8 cellular contexts compared by ENCODE assay signal in genomic region chr4:77095101-77095826, GRCh38. TPM values are rescaled to one million over a fixed set of nuclear protein-coding genes. Genes with fewer than 3 reads are reported as not detected.
DNase-seq lines count a peak whose midpoint lies in the region; ATAC-seq lines count a peak whose summit lies in the region.

No MANE protein-coding gene starts in this region.

- H3K4me1 ChIP-seq in ACC112 (ENCODE audit: control insufficient read depth, insufficient read depth, low read length, unreplicated experiment) = peaks cover 16% of the 10 kb centered on the region

- H3K36me3 ChIP-seq in ACC112 (ENCODE audit: insufficient read depth, low read length) = no peaks in the 10 kb centered on the region

- peak overlapping the region; percentile 47 for H2AFZ ChIP-seq in ACC112 (ENCODE audit: low read length, unreplicated experiment)

- DNase-seq in NCI-H2107 (lab: John Stamatoyannopoulos, UW) (peak; percentile 13), left colon (peak; percentile 77 to 86)
- peak; percentile 40 to 58 (median 54) for DNase-seq in activated CD4-positive, CD25-positive, alpha-beta regulatory T cell (lab: John Stamatoyannopoulos, UW)
- DNase-seq in central memory CD4-positive, alpha-beta T cell = peak; percentile 58
- peak; percentile 62 to 65 for DNase-seq in stimulated activated CD4-positive, alpha-beta T cell treated with anti-CD3 and anti-CD28 coated beads, Interleukin-4, amount 100 ng/mL, for 4 hours

- intact Hi-C loops in left colon (cut with DNase I, micrococcal nuclease) = loop anchor here in 1 of 2 donors (5.0 to 10.0 kb wide), 2 partner anchors 50 to 107 kb away; no protein-coding TSS in a partner anchor

- no peaks in the 10 kb centered on the region for H3K79me2 ChIP-seq in ACC112 (ENCODE audit: control insufficient read depth, insufficient read depth, low read length, unreplicated experiment)

- H3K27ac ChIP-seq in ACC112 (ENCODE audit: low read depth, low read length) = no peak overlapping the region

- H3K27me3 ChIP-seq in ACC112 (ENCODE audit: insufficient read depth, low read length) = no peaks in the 10 kb centered on the region

- ATAC-seq in GM18519 (IDR thresholded peaks at IDR 0.05; ENCODE audit: low FRiP score, unreplicated experiment) (peak; percentile 98), HG03025 (IDR thresholded peaks at IDR 0.05; ENCODE audit: low FRiP score, unreplicated experiment) (peak; percentile 97), left colon (peak; percentile 99)

- no peak overlapping the region for H3K4me3 ChIP-seq in ACC112 (ENCODE audit: low read depth, low read length)

RNA-seq across cellular contexts. Expression of gene CCNI, which starts 19.5 kb away (rescaled TPM):
- total RNA-seq in left colon = 100 to 1,000 TPM; 182 to 227 TPM

Comparison
In these comparisons a context has a peak if more than half of its experiments do, and no peak if none do; other contexts are left out.
1. DNase-seq: peak in every context shown above with its lines; median percentile 82 in left colon; 64 in stimulated activated CD4-positive, alpha-beta T cell treated with anti-CD3 and anti-CD28 coated beads, Interleukin-4, amount 100 ng/mL, for 4 hours; 58 in central memory CD4-positive, alpha-beta T cell; 54 in activated CD4-positive, CD25-positive, alpha-beta regulatory T cell; 13 in NCI-H2107.